In the genomic region with DNA sequence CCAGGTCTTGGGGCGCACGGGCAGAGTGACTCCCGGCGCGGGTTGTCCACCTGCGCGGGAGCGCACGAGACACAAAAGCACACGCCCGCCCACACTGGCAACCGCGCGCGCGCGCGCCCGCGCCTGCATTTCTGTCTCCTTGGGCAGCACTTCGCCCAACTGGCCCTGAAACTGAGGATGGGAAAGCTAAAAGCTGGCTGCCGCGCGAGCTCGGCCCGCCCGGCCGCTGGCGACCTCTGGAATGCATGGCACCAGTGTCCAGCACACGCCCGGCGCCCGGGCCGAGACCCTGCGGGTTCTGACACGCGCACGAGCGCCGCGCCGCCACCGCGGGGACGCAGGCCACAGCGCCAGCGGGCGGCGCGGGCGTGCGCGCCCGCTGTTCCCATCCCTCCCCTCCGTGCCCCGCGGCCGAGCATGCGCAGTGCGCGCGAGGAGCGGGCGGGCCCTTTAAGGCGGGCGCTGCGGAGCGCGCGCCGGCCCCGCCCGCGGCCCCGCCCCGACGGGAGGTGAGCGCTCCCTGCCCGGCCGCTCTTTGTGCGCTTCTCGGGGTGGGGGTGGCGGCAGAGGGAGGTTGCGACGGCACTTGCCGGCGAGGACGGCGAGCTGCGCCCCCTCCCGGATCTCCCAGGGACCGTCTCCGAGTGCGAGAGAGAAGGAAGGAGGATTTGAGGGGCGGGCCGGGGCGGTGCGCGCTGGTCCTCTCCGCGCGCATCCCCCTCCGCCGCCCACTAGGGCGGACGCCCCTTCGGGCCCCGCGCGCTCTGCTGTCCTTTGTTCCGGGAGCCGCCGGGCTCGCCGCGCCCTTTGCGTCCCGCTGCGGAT, we compare ENCODE assay signal across 8 cellular contexts. TPM values are rescaled to one million over a fixed set of nuclear protein-coding genes. Genes with fewer than 3 reads are reported as not detected.
A peak's percentile ranks its signal among the peaks of the same experiment; 100 is the strongest.
DNase-seq lines count a peak whose midpoint lies in the region; ATAC-seq and TF ChIP-seq lines count a peak whose summit lies in the region.

No MANE protein-coding gene starts in this region.

- H3K9me3 Mint-ChIP-seq in IgD-negative memory B cell: no peaks in the 10 kb centered on the region
- no peaks in the 10 kb centered on the region for H3K9me3 Mint-ChIP-seq in activated T-cell treated with anti-CD3 and anti-CD28 coated beads, Interleukin-2, amount 50 U/mL, for 72 hours
- H3K9me3 Mint-ChIP-seq in naive thymus-derived CD8-positive, alpha-beta T cell: no peaks in the 10 kb centered on the region
- peaks cover 2% of the 10 kb centered on the region for H3K9me3 Mint-ChIP-seq in stimulated activated memory B cell treated with anti-CD40 and anti-IgM and Interleukin-4, amounts not matched to agents 10 μg/mL and 1 μg/mL and 100 μg/mL, for 72 hours

- peaks cover 34% of the 10 kb centered on the region for H3K27me3 ChIP-seq in PC-9 (ENCODE audit: insufficient read depth, low read depth)

- H3K36me3 Mint-ChIP-seq in IgD-negative memory B cell: no peaks in the 10 kb centered on the region
- H3K36me3 Mint-ChIP-seq in activated T-cell treated with anti-CD3 and anti-CD28 coated beads, Interleukin-2, amount 50 U/mL, for 72 hours (ENCODE audit: insufficient read depth in 2 of 2): no peaks in the 10 kb centered on the region
- no peaks in the 10 kb centered on the region for H3K36me3 Mint-ChIP-seq in naive thymus-derived CD8-positive, alpha-beta T cell
- H3K36me3 Mint-ChIP-seq in stimulated activated memory B cell treated with anti-CD40 and anti-IgM and Interleukin-4, amounts not matched to agents 10 μg/mL and 1 μg/mL and 100 μg/mL, for 72 hours: peaks cover 5% of the 10 kb centered on the region

- H3K27me3 Mint-ChIP-seq in IgD-negative memory B cell: peaks cover 18% of the 10 kb centered on the region
- H3K27me3 Mint-ChIP-seq in activated T-cell treated with anti-CD3 and anti-CD28 coated beads, Interleukin-2, amount 50 U/mL, for 72 hours (ENCODE audit: low read depth): peaks cover 34% of the 10 kb centered on the region
- H3K27me3 Mint-ChIP-seq in naive thymus-derived CD8-positive, alpha-beta T cell: peaks cover 0 to 5% (median 4%) of the 10 kb centered on the region in 5 donors
- H3K27me3 Mint-ChIP-seq in stimulated activated memory B cell treated with anti-CD40 and anti-IgM and Interleukin-4, amounts not matched to agents 10 μg/mL and 1 μg/mL and 100 μg/mL, for 72 hours: peaks cover 58% of the 10 kb centered on the region

- H3K4me3 Mint-ChIP-seq in IgD-negative memory B cell: peak overlapping the region; percentile 85 to 97 (median 91)
- peak overlapping the region; percentile 92 to 94 for H3K4me3 Mint-ChIP-seq in activated T-cell treated with anti-CD3 and anti-CD28 coated beads, Interleukin-2, amount 50 U/mL, for 72 hours
- peak overlapping the region; percentile 88 to 95 (median 90) for H3K4me3 Mint-ChIP-seq in naive thymus-derived CD8-positive, alpha-beta T cell
- peak overlapping the region; percentile 86 for H3K4me3 Mint-ChIP-seq in stimulated activated memory B cell treated with anti-CD40 and anti-IgM and Interleukin-4, amounts not matched to agents 10 μg/mL and 1 μg/mL and 100 μg/mL, for 72 hours

- H3K9me2 ChIP-seq in PC-9 (ENCODE audit: insufficient read depth): no peaks in the 10 kb centered on the region

- H3K4me3 ChIP-seq in PC-9: peak overlapping the region; percentile 81

- no peaks in the 10 kb centered on the region for H3K4me1 ChIP-seq in PC-9 (replicated peaks; ENCODE audit: insufficient read depth)

- no peaks in the 10 kb centered on the region for H3K79me2 ChIP-seq in PC-9 (ENCODE audit: low read depth)

- no peaks in the 10 kb centered on the region for H4K20me1 ChIP-seq in PC-9 (ENCODE audit: insufficient read depth)

- DNase-seq in DMS153 (lab: John Stamatoyannopoulos, UW) (peak; percentile 79), PC-9 (peak; percentile 35 to 68), fibroblast of gingiva (ENCODE audit: low read depth) (peak; percentile 86)
- peak; percentile 95 for DNase-seq in activated T-cell treated with anti-CD3 and anti-CD28 coated beads, Interleukin-2, amount 50 U/mL, for 72 hours
- DNase-seq in naive thymus-derived CD8-positive, alpha-beta T cell: peak; percentile 83 to 94 (median 90)

- peaks cover 0 to 5% (median 0%) of the 10 kb centered on the region in 3 donors for H3K4me1 Mint-ChIP-seq in IgD-negative memory B cell
- peaks cover 21% of the 10 kb centered on the region for H3K4me1 Mint-ChIP-seq in activated T-cell treated with anti-CD3 and anti-CD28 coated beads, Interleukin-2, amount 50 U/mL, for 72 hours (ENCODE audit: low read depth)
- peaks cover 10 to 24% (median 18%) of the 10 kb centered on the region in 4 donors for H3K4me1 Mint-ChIP-seq in naive thymus-derived CD8-positive, alpha-beta T cell
- H3K4me1 Mint-ChIP-seq in stimulated activated memory B cell treated with anti-CD40 and anti-IgM and Interleukin-4, amounts not matched to agents 10 μg/mL and 1 μg/mL and 100 μg/mL, for 72 hours: peaks cover 19% of the 10 kb centered on the region

- no peaks in the 10 kb centered on the region for H3K36me3 ChIP-seq in PC-9 (ENCODE audit: low read depth)

- TF ChIP-seq CTCF in PC-9 (conservative IDR thresholded peaks at IDR 0.05): no peak; the same call in 1 of the 2 replicates

- peak overlapping the region; percentile 89 for H2AFZ ChIP-seq in PC-9

- intact Hi-C loops in PC-9 (cut with micrococcal nuclease; ENCODE audit: unreplicated experiment): no loop called here

- H3K27ac Mint-ChIP-seq in IgD-negative memory B cell: peak overlapping the region in 1 of 3 donors; percentile 64
- H3K27ac Mint-ChIP-seq in activated T-cell treated with anti-CD3 and anti-CD28 coated beads, Interleukin-2, amount 50 U/mL, for 72 hours: peak overlapping the region; percentile 25
- peak overlapping the region in 8 of 10 donors; percentile 78 to 96 (median 86) for H3K27ac Mint-ChIP-seq in naive thymus-derived CD8-positive, alpha-beta T cell
- no peak overlapping the region for H3K27ac Mint-ChIP-seq in stimulated activated memory B cell treated with anti-CD40 and anti-IgM and Interleukin-4, amounts not matched to agents 10 μg/mL and 1 μg/mL and 100 μg/mL, for 72 hours

- POLR2A ChIA-PET in PC-9 (lab: Charles Lee; ENCODE audit: unreplicated experiment): no interaction called here
- POLR2A ChIA-PET in naive thymus-derived CD8-positive, alpha-beta T cell (lab: Charles Lee): interaction anchor here (0.6 kb wide), 1 partner anchor 336 kb away, joined by 3 read pairs; no protein-coding TSS in a partner anchor

- H3K4me2 ChIP-seq in PC-9: peak overlapping the region; percentile 95

- no TSS peak for BruUV-seq in PC-9 (replicated peaks; lab: Mats Ljungman, UMichigan)

- peaks cover 3% of the 10 kb centered on the region; the same call in 1 of the 2 replicates for H3F3A ChIP-seq in PC-9 (ENCODE audit: insufficient read depth, low read depth)

- no peak overlapping the region for H3K27ac ChIP-seq in PC-9

- peak; percentile 58 for ATAC-seq in GM21529 (IDR thresholded peaks at IDR 0.05; ENCODE audit: unreplicated experiment)
- ATAC-seq in activated T-cell treated with anti-CD3 and anti-CD28 coated beads, Interleukin-2, amount 50 U/mL, for 72 hours (replicated peaks in 1 of 2): peak; percentile 77 to 79
- ATAC-seq in naive thymus-derived CD8-positive, alpha-beta T cell: peak; percentile 69 to 80
- peak; percentile 87 for ATAC-seq in stimulated activated memory B cell treated with anti-CD40 and anti-IgM and Interleukin-4, amounts not matched to agents 10 μg/mL and 1 μg/mL and 100 μg/mL, for 72 hours

- H3K9me3 ChIP-seq in PC-9 (ENCODE audit: insufficient read depth, low read depth): no peaks in the 10 kb centered on the region

- CTCF ChIA-PET in PC-9 (lab: Charles Lee): no interaction called here

RNA-seq across cellular contexts. Expression of a gene that starts 1.1 kb away (rescaled TPM):
- not detected for polyA plus RNA-seq in IgD-negative memory B cell
- total RNA-seq in PC-9 (2021): not detected in 2 replicates
- 1 to 10 TPM in 1 of 2 donors, under 1 TPM in 1; 0.72 to 1.4 TPM for total RNA-seq in activated T-cell treated with anti-CD3 and anti-CD28 coated beads, Interleukin-2, amount 50 U/mL, for 72 hours
- total RNA-seq in naive thymus-derived CD8-positive, alpha-beta T cell: 1 to 10 TPM; 1.5 to 1.8 TPM
- not detected for polyA plus RNA-seq in naive thymus-derived CD8-positive, alpha-beta T cell
